16 cellular contexts compared by ENCODE assay signal in the genomic region with DNA sequence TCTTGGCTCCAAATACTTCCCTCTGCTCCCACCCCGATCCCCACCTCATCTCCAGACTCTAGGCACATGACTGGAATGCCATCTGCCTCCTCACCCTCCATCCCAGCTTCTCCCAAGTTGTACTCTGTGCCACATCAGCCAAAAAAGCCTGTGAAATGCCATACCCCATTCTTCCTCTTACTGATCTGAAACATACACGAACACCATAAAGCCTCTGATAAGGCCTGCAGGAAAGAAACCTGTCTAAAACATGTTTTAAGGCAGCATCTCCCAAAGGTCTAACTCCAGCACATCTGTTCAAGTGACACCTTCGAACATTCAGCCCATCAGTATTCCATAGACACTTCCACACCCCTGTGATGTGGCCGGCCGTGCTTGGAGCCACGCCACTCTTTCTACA. TPM values are rescaled to one million over a fixed set of nuclear protein-coding genes. Genes with fewer than 3 reads are reported as not detected.
DNase-seq lines count a peak whose midpoint lies in the region; ATAC-seq and TF ChIP-seq lines count a peak whose summit lies in the region.
"Had no signal": no experiment of that assay in that cellular context is flagged by ENCODE, and none has a peak within 500 bp of the region (broad histone marks: within the 10 kb centered on the region; RNA-seq: fewer than 3 reads in every experiment).

No MANE protein-coding gene starts in this region.

- intact Hi-C loops in sciatic nerve (cut with DNase I): no loop called here

- TF ChIP-seq CTCF in glutamatergic neuron (IDR thresholded peaks at IDR 0.05; ENCODE audit: partially characterized antibody, unreplicated experiment) (no peak), osteoblast (IDR thresholded peaks at IDR 0.05; ENCODE audit: extremely low read depth, low read depth, low read length) (no peak)

- no peak overlapping the region for H3K4me3 ChIP-seq in osteoblast (ENCODE audit: insufficient read depth, low read length)
- H3K4me3 ChIP-seq: GM23248 had no signal

- no peak for ATAC-seq in activated T-helper 17 cell treated with anti-CD3 and anti-CD28 coated beads, Interleukin-2, amount 50 U/mL, for 72 hours (replicated peaks)
- ATAC-seq in natural killer cell treated with Interleukin-12 subunit alpha and Interleukin-12 subunit beta and Interleukin-15 and Interleukin-18, amount 100 ng/mL, for 72 hours: no peak
- ATAC-seq in sciatic nerve: no peak

- H3K9me3 ChIP-seq in osteoblast (ENCODE audit: low read depth, low read length): no peaks in the 10 kb centered on the region

- no peak overlapping the region for H3K27ac ChIP-seq in osteoblast (ENCODE audit: low read depth, low read length)
- H3K27ac ChIP-seq: GM23248 had no signal

- H3K36me3 ChIP-seq in osteoblast (ENCODE audit: insufficient read depth, low read length): no peaks in the 10 kb centered on the region

- no peak overlapping the region for H3K4me2 ChIP-seq in osteoblast (ENCODE audit: insufficient read depth, low read length)

- no peaks in the 10 kb centered on the region for H4K20me1 ChIP-seq in osteoblast (ENCODE audit: insufficient read depth, low read length)

- H3K4me1 Mint-ChIP-seq in activated T-helper 17 cell treated with anti-CD3 and anti-CD28 coated beads, Interleukin-2, amount 50 U/mL, for 72 hours: no peaks in the 10 kb centered on the region
- H3K4me1 Mint-ChIP-seq in glutamatergic neuron (ENCODE audit: low read depth, unreplicated experiment): peaks cover 2% of the 10 kb centered on the region
- no peaks in the 10 kb centered on the region for H3K4me1 Mint-ChIP-seq in natural killer cell treated with Interleukin-12 subunit alpha and Interleukin-12 subunit beta and Interleukin-15 and Interleukin-18, amount 100 ng/mL, for 72 hours (ENCODE audit: low read depth in 2 of 2)
- H3K4me1 Mint-ChIP-seq: CD4-positive, alpha-beta memory T cell had no signal

- no peaks in the 10 kb centered on the region for H3K79me2 ChIP-seq in osteoblast (ENCODE audit: insufficient read depth, low read length)

- DNase-seq in glutamatergic neuron: no peak
- DNase-seq in osteoblast (ENCODE audit: insufficient read length, low spot score, missing footprints): peak; percentile 13
- DNase-seq in natural killer cell treated with Interleukin-12 subunit alpha and Interleukin-12 subunit beta and Interleukin-15 and Interleukin-18, amount 100 ng/mL, for 72 hours (ENCODE audit: low spot score): no peak
- no peak for DNase-seq in stimulated activated CD4-positive, alpha-beta T cell treated with anti-CD3 and anti-CD28 coated beads, Interleukin-4, amount 100 ng/mL, for 24 hours
- no peak for DNase-seq in sciatic nerve (ENCODE audit: low spot score)
- DNase-seq: C1 segment of cervical spinal cord; Calu3; CD4-positive, alpha-beta memory T cell; COR-L47; DMS53; DMS79 treated with DMSO at 0.1 percent for 48 hours; GF-D8; GM23248; H7; HCEC 1CT had no signal

- H3K36me3 Mint-ChIP-seq in activated T-helper 17 cell treated with anti-CD3 and anti-CD28 coated beads, Interleukin-2, amount 50 U/mL, for 72 hours (ENCODE audit: low read depth): no peaks in the 10 kb centered on the region
- peaks cover 27% of the 10 kb centered on the region for H3K36me3 Mint-ChIP-seq in glutamatergic neuron (ENCODE audit: unreplicated experiment)
- H3K36me3 Mint-ChIP-seq in natural killer cell treated with Interleukin-12 subunit alpha and Interleukin-12 subunit beta and Interleukin-15 and Interleukin-18, amount 100 ng/mL, for 72 hours: no peaks in the 10 kb centered on the region
- H3K36me3 Mint-ChIP-seq: CD4-positive, alpha-beta memory T cell had no signal

- H3K4me1 ChIP-seq in osteoblast (ENCODE audit: insufficient read depth, low read length): no peaks in the 10 kb centered on the region

- no peak overlapping the region for H3K4me3 Mint-ChIP-seq in activated T-helper 17 cell treated with anti-CD3 and anti-CD28 coated beads, Interleukin-2, amount 50 U/mL, for 72 hours
- peak overlapping the region; percentile 47 for H3K4me3 Mint-ChIP-seq in glutamatergic neuron (ENCODE audit: unreplicated experiment)
- no peak overlapping the region for H3K4me3 Mint-ChIP-seq in natural killer cell treated with Interleukin-12 subunit alpha and Interleukin-12 subunit beta and Interleukin-15 and Interleukin-18, amount 100 ng/mL, for 72 hours
- H3K4me3 Mint-ChIP-seq: CD4-positive, alpha-beta memory T cell had no signal

- H3K27ac Mint-ChIP-seq in activated T-helper 17 cell treated with anti-CD3 and anti-CD28 coated beads, Interleukin-2, amount 50 U/mL, for 72 hours: peak overlapping the region; percentile 8
- peak overlapping the region; percentile 64 for H3K27ac Mint-ChIP-seq in glutamatergic neuron (ENCODE audit: unreplicated experiment)
- no peak overlapping the region for H3K27ac Mint-ChIP-seq in natural killer cell treated with Interleukin-12 subunit alpha and Interleukin-12 subunit beta and Interleukin-15 and Interleukin-18, amount 100 ng/mL, for 72 hours

- peaks cover 46% of the 10 kb centered on the region for H3K27me3 ChIP-seq in osteoblast (ENCODE audit: insufficient read depth, low read length)

- no peaks in the 10 kb centered on the region for H3K27me3 Mint-ChIP-seq in activated T-helper 17 cell treated with anti-CD3 and anti-CD28 coated beads, Interleukin-2, amount 50 U/mL, for 72 hours
- H3K27me3 Mint-ChIP-seq in glutamatergic neuron (ENCODE audit: unreplicated experiment): peaks cover 12% of the 10 kb centered on the region
- no peaks in the 10 kb centered on the region for H3K27me3 Mint-ChIP-seq in natural killer cell treated with Interleukin-12 subunit alpha and Interleukin-12 subunit beta and Interleukin-15 and Interleukin-18, amount 100 ng/mL, for 72 hours

- no peaks in the 10 kb centered on the region for H3K9me3 Mint-ChIP-seq in activated T-helper 17 cell treated with anti-CD3 and anti-CD28 coated beads, Interleukin-2, amount 50 U/mL, for 72 hours
- peaks cover 15% of the 10 kb centered on the region for H3K9me3 Mint-ChIP-seq in glutamatergic neuron (ENCODE audit: unreplicated experiment)
- no peaks in the 10 kb centered on the region for H3K9me3 Mint-ChIP-seq in natural killer cell treated with Interleukin-12 subunit alpha and Interleukin-12 subunit beta and Interleukin-15 and Interleukin-18, amount 100 ng/mL, for 72 hours
- H3K9me3 Mint-ChIP-seq: CD4-positive, alpha-beta memory T cell had no signal

- H2AFZ ChIP-seq in osteoblast (ENCODE audit: low read length): no peak overlapping the region
- H2AFZ ChIP-seq: GM23248 had no signal

RNA-seq across cellular contexts. Expression of a gene that starts 5.6 kb away (rescaled TPM):
- 1 to 10 TPM in 1 of 2 donors, under 1 TPM in 1; 0.37 to 1.7 TPM for total RNA-seq in activated T-helper 17 cell treated with anti-CD3 and anti-CD28 coated beads, Interleukin-2, amount 50 U/mL, for 72 hours
- total RNA-seq in glutamatergic neuron (ENCODE audit: unreplicated experiment): 79.1 TPM
- under 0.01 TPM in 2 replicates for total RNA-seq in osteoblast
- 1 to 10 TPM in 1 of 2 donors, under 1 TPM in 1; 0.21 to 1.0 TPM for total RNA-seq in natural killer cell treated with Interleukin-12 subunit alpha and Interleukin-12 subunit beta and Interleukin-15 and Interleukin-18, amount 100 ng/mL, for 72 hours
- 9.2 TPM for total RNA-seq in sciatic nerve
- total RNA-seq: GM23248 had no signal

RNA-seq across cellular contexts. Expression of a gene that starts 11.5 kb away (rescaled TPM):
- 10 to 100 TPM; 12.1 to 12.5 TPM for total RNA-seq in activated T-helper 17 cell treated with anti-CD3 and anti-CD28 coated beads, Interleukin-2, amount 50 U/mL, for 72 hours
- total RNA-seq in glutamatergic neuron (ENCODE audit: unreplicated experiment): 24.1 TPM
- total RNA-seq in osteoblast: 13.6 and 13.8 TPM in 2 replicates
- total RNA-seq in natural killer cell treated with Interleukin-12 subunit alpha and Interleukin-12 subunit beta and Interleukin-15 and Interleukin-18, amount 100 ng/mL, for 72 hours: 10 to 100 TPM; 14.2 to 16.1 TPM
- total RNA-seq in sciatic nerve: 13.2 TPM

Comparison
In these comparisons a context has a peak if more than half of its experiments do, and no peak if none do; other contexts are left out.
1. H3K27ac Mint-ChIP-seq: peak in activated T-helper 17 cell treated with anti-CD3 and anti-CD28 coated beads, Interleukin-2, amount 50 U/mL, for 72 hours (single experiment) and glutamatergic neuron (single experiment); none in natural killer cell treated with Interleukin-12 subunit alpha and Interleukin-12 subunit beta and Interleukin-15 and Interleukin-18, amount 100 ng/mL, for 72 hours (0 of 2).